13 cellular contexts compared by ENCODE assay signal in the genomic region with DNA sequence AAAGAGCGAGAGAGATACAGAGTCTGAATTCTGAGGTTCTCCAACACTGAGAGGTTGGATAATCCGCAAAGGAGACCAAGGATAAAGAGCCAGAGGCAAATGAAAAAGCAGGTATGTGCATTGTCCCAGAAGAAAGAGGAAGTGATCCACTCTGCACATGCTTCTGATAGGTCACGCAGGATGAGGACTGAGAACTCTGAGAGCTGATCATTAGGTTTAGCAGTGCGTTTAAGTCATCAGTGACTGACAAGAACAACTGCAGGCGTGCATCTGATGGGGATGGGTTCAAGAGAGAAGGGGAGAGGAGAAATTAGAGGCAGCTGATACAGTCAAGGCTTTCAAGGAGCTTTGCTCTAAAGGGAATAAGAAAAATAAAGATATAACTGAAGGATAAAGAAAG.
DNase-seq lines count a peak whose midpoint lies in the region; ATAC-seq lines count a peak whose summit lies in the region.
"Had no signal": no experiment of that assay in that cellular context is flagged by ENCODE, and none has a peak within 500 bp of the region (broad histone marks: within the 10 kb centered on the region; RNA-seq: fewer than 3 reads in every experiment).

No MANE protein-coding gene starts in this region.

- DNase-seq in NCI-H82 (lab: John Stamatoyannopoulos, UW) (peak; percentile 17), NCI-H82 treated with DMSO at 0.1 percent for 48 hours (lab: John Stamatoyannopoulos, UW; ENCODE audit: unreplicated experiment) (no peak), RPMI8226 (peak; percentile 18), superior temporal gyrus (ENCODE audit: extremely low spot score) (no peak), NCI-H2081 (lab: John Stamatoyannopoulos, UW) (no peak)
- DNase-seq: activated CD4-positive, alpha-beta T cell treated with anti-CD3 and anti-CD28 coated beads, Interleukin-2, amount 50 U/mL, for 4 hours; CD4-positive, alpha-beta T cell; NCI-H1092 treated with DMSO at 0.1 percent for 48 hours; sigmoid colon; T-helper 9 cell had no signal

- ATAC-seq in HG03135 (IDR thresholded peaks at IDR 0.05; ENCODE audit: unreplicated experiment), result peak; percentile 70
- ATAC-seq in HG03108 (IDR thresholded peaks at IDR 0.05; ENCODE audit: unreplicated experiment), result no peak
- ATAC-seq in GM19023 (IDR thresholded peaks at IDR 0.05; ENCODE audit: unreplicated experiment), result no peak

Comparison
In these comparisons a context has a peak if more than half of its experiments do, and no peak if none do; other contexts are left out.
1. DNase-seq: peak in NCI-H82 (single experiment) and RPMI8226 (single experiment); none in NCI-H82 treated with DMSO at 0.1 percent for 48 hours (single experiment), superior temporal gyrus (single experiment) and NCI-H2081 (0 of 2).